Comparison of ENCODE assay signal across 8 cellular contexts in the genomic region with DNA sequence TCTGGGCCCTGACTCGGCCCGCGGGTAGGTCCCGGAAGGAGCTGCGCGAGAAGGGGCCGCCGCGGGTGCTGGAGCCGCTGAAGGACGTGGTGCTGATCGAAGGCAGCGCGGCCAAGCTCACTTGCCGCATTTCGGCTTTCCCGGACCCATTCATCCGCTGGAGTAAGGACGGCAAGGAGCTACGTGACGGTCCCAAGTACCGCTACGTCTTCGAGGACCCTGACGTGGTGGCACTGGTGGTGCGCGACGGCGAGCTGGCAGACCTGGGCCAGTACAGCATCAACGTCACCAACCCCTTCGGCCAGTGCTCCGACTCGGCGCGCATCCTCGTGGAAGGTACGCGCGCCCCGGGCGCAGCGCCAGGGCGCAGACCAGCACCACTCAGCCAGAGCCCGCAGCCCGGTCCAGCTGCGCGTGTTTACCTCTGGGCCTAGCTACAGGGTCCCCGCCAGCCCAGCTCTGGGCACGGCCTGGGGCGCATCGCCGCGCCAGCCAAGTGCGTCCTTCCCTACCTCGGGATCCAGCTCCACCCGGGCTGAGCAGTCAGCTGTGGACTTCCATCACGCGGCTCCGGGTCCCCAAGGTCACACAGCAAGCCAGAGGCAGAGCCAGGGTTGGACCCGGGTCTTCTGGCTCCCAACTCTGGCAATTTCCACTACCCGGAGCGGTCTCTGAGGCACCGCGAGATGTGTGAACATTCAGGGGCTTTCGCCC. TPM values are rescaled to one million over a fixed set of nuclear protein-coding genes. Genes with fewer than 3 reads are reported as not detected.
DNase-seq lines count a peak whose midpoint lies in the region; ATAC-seq and TF ChIP-seq lines count a peak whose summit lies in the region.

No MANE protein-coding gene starts in this region.

- TF ChIP-seq POLR2A in Peyer's patch (IDR thresholded peaks at IDR 0.05) = no peak

- peaks cover 0 to 26% (median 11%) of the 10 kb centered on the region in 4 donors for H3K4me1 ChIP-seq in Peyer's patch

- peaks cover 37% of the 10 kb centered on the region for H3K4me1 Mint-ChIP-seq in CD4-positive, alpha-beta T cell (ENCODE audit: low read depth)
- H3K4me1 Mint-ChIP-seq in neural crest cell = peaks cover 25% of the 10 kb centered on the region

- H3K27me3 ChIP-seq in CD4-positive, alpha-beta T cell (ENCODE audit: control insufficient read depth, insufficient read depth, low read length) = peaks cover 56% of the 10 kb centered on the region
- H3K27me3 ChIP-seq in Peyer's patch = peaks cover 0 to 5% of the 10 kb centered on the region in 2 donors

- ATAC-seq in CD4-positive, alpha-beta T cell (ENCODE audit: poor library complexity) = no peak
- ATAC-seq in activated CD4-positive, CD25-positive, alpha-beta regulatory T cell treated with anti-CD3 and anti-CD28 coated beads, Interleukin-2, amount 50 U/mL, for 24 hours = no peak

- no peak for TF ChIP-seq CTCF in CD4-positive, alpha-beta T cell (IDR thresholded peaks at IDR 0.05)
- TF ChIP-seq CTCF in Peyer's patch (IDR thresholded peaks at IDR 0.05) (no peak), epithelial cell of esophagus (IDR thresholded peaks at IDR 0.05; ENCODE audit: insufficient read depth, low read depth, low read length, missing control alignments) (no peak), neural crest cell (conservative IDR thresholded peaks at IDR 0.05) (no peak)

- no peaks in the 10 kb centered on the region for H3K9me3 Mint-ChIP-seq in CD4-positive, alpha-beta T cell
- H3K9me3 Mint-ChIP-seq in neural crest cell = no peaks in the 10 kb centered on the region

- POLR2A ChIA-PET in CD4-positive, alpha-beta T cell (lab: Charles Lee) = interaction anchor here (0.7 to 1.5 kb wide), 4 partner anchors 33 to 267 kb away, joined by 3 to 4 read pairs (median 3); partner anchors contain the start of genes ANKZF1, ATG9A and SPEG

- DNase-seq in CD4-positive, alpha-beta T cell = no peak
- peak in 2 of 3 donors; percentile 50 to 62 for DNase-seq in Peyer's patch
- DNase-seq in epithelial cell of esophagus (ENCODE audit: low read depth) = peak; percentile 30
- DNase-seq in neural crest cell (ENCODE audit: low read depth, low spot score) = no peak
- no peak for DNase-seq in LoVo (ENCODE audit: low spot score)
- no peak for DNase-seq in OCI-M1 (lab: John Stamatoyannopoulos, UW)
- no peak for DNase-seq in pons (ENCODE audit: low spot score)

- H3K4me3 Mint-ChIP-seq in CD4-positive, alpha-beta T cell = peak overlapping the region; percentile 93
- peak overlapping the region; percentile 88 for H3K4me3 Mint-ChIP-seq in neural crest cell

- H3K27ac Mint-ChIP-seq in CD4-positive, alpha-beta T cell = no peak overlapping the region
- H3K27ac Mint-ChIP-seq in neural crest cell (ENCODE audit: unreplicated experiment) = no peak overlapping the region

- peaks cover 13% of the 10 kb centered on the region for H3K36me3 Mint-ChIP-seq in CD4-positive, alpha-beta T cell (ENCODE audit: low read depth)
- H3K36me3 Mint-ChIP-seq in neural crest cell (ENCODE audit: low read depth) = no peaks in the 10 kb centered on the region

- H3K36me3 ChIP-seq in Peyer's patch = peaks cover 0 to 6% (median 0%) of the 10 kb centered on the region in 3 donors

- peaks cover 62% of the 10 kb centered on the region for H3K27me3 Mint-ChIP-seq in CD4-positive, alpha-beta T cell
- peaks cover 64% of the 10 kb centered on the region for H3K27me3 Mint-ChIP-seq in neural crest cell (ENCODE audit: low read depth)

- no peaks in the 10 kb centered on the region for H3K9me3 ChIP-seq in CD4-positive, alpha-beta T cell (ENCODE audit: control insufficient read depth, low read length)
- H3K9me3 ChIP-seq in Peyer's patch = no peaks in the 10 kb centered on the region

- no peak overlapping the region for H3K27ac ChIP-seq in CD4-positive, alpha-beta T cell (ENCODE audit: low read depth, low read length)
- H3K27ac ChIP-seq in Peyer's patch = peak overlapping the region in 3 of 4 donors; percentile 76 to 99 (median 98)

- intact Hi-C loops in CD4-positive, alpha-beta T cell (cut with DNase I, micrococcal nuclease) = no loop called here

- H3K4me3 ChIP-seq in Peyer's patch (peak overlapping the region in 3 of 4 donors; percentile 68 to 76 (median 69)), epithelial cell of esophagus (ENCODE audit: low read length) (no peak overlapping the region)

- CTCF ChIA-PET in CD4-positive, alpha-beta T cell (lab: Charles Lee) = interaction anchor here (1.0 to 3.2 kb wide), 5 partner anchors 13 to 202 kb away, joined by 3 to 29 read pairs (median 3); partner anchors contain the start of gene DNPEP

RNA-seq across cellular contexts. Expression of gene GMPPA, which starts 1.8 kb away (rescaled TPM):
- total RNA-seq in CD4-positive, alpha-beta T cell = 10 to 100 TPM; 13.3 to 14.4 TPM
- total RNA-seq in Peyer's patch = 10 to 100 TPM; 35.0 to 69.6 (median 38.9) TPM
- total RNA-seq in neural crest cell = 24.3 and 26.1 TPM in 2 replicates

RNA-seq across cellular contexts. Expression of gene ASIC4, which starts 17.3 kb away (rescaled TPM):
- under 1 TPM; 0.08 to 0.17 TPM for total RNA-seq in CD4-positive, alpha-beta T cell
- total RNA-seq in Peyer's patch (under 1 TPM in 1 of 4 donors, not detected in 3; 0.27 TPM), neural crest cell (1.0 and 1.5 TPM in 2 replicates)

RNA-seq across cellular contexts. Expression of gene CHPF, which starts 46.7 kb away (rescaled TPM):
- total RNA-seq in CD4-positive, alpha-beta T cell = 1 to 10 TPM; 6.5 to 7.1 TPM
- total RNA-seq in Peyer's patch = 100 to 1,000 TPM in 1 of 4 donors, 10 to 100 TPM in 3; 19.0 to 122 (median 90.5) TPM
- total RNA-seq in neural crest cell = 27.0 and 30.0 TPM in 2 replicates

RNA-seq across cellular contexts. Expression of gene TMEM198, which starts 46.9 kb away (rescaled TPM):
- under 1 TPM; 0.47 to 0.91 TPM for total RNA-seq in CD4-positive, alpha-beta T cell
- total RNA-seq in Peyer's patch (10 to 100 TPM in 3 of 4 donors, 1 to 10 TPM in 1; 6.6 to 25.5 (median 13.9) TPM), neural crest cell (15.7 and 16.4 TPM in 2 replicates)

Comparison
In these comparisons a context has a peak if more than half of its experiments do, and no peak if none do; other contexts are left out.
1. DNase-seq: peak in Peyer's patch (2 of 3) and epithelial cell of esophagus (single experiment); none in CD4-positive, alpha-beta T cell (0 of 10), neural crest cell (single experiment), LoVo (single experiment), OCI-M1 (single experiment) and pons (single experiment).